Comparison of ENCODE assay signal across 11 cellular contexts in the genomic region with DNA sequence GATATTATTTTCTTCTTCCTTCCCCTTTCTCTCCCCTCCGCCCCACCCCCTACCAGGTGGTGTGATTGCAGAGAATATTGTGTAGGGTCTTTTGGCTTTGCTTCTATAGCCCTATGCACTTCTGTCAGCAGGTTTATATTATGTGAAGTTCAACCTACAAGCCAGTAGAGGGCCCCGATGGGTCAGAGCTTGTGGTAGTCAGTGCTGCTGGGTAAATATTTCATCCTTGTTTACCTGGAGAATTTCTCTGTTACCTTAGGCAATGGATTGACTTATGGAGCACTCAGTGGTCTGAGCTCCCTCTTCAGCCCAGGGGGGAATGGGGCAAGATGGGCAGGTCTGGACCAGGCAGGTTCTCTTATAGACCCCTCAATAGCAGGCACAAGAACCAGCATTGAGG.
DNase-seq lines count a peak whose midpoint lies in the region; ATAC-seq, FAIRE-seq and TF ChIP-seq lines count a peak whose summit lies in the region.
"Had no signal": no experiment of that assay in that cellular context is flagged by ENCODE, and none has a peak within 500 bp of the region (broad histone marks: within the 10 kb centered on the region; RNA-seq: fewer than 3 reads in every experiment).

No MANE protein-coding gene starts in this region.

- H3K9me3 Mint-ChIP-seq in H9 = peaks cover 0 to 7% of the 10 kb centered on the region in 2 experiments; a peak in 3 of 5 replicates
- H3K9me3 Mint-ChIP-seq: activated naive CD8-positive, alpha-beta T cell treated with anti-CD3 and anti-CD28 coated beads, Interleukin-2, amount 10 ng/mL, durations not matched to agents 7 days and 5 days had no signal

- H3K79me1 ChIP-seq in H9 (ENCODE audit: insufficient read depth, low read depth, low read length, poor library complexity, severe bottlenecking) (no peaks in the 10 kb centered on the region), H1 (ENCODE audit: low read depth, low read length) (no peaks in the 10 kb centered on the region)

- no peak overlapping the region for H3K9ac ChIP-seq in H9 (ENCODE audit: extremely low read depth, insufficient read length, low read length)
- H3K9ac ChIP-seq in H1 (replicated peaks in 1 of 4; ENCODE audit: extremely low read depth in 1 of 4, low read depth in 3 of 4, low read length in 3 of 4) = no peak overlapping the region

- H4K91ac ChIP-seq in H9 (ENCODE audit: insufficient read length, low read depth, low read length) (no peak overlapping the region), H1 (replicated peaks; ENCODE audit: insufficient read length, low read length) (no peak overlapping the region)

- H3K9me3 ChIP-seq in H9 (ENCODE audit: control insufficient read depth, low read depth, low read length) (no peaks in the 10 kb centered on the region), H1 (ENCODE audit: insufficient read depth in 2 of 2, low read depth in 1 of 2, low read length in 1 of 2) (0 out of 4 replicates have a peak, but pooled peaks cover 0 to 4% of the 10 kb centered on the region in 2 experiments)
- H3K9me3 ChIP-seq: MG63, thyroid gland had no signal

- H3K4me2 ChIP-seq in H9 (ENCODE audit: insufficient read depth, insufficient read length, low read length) (no peak overlapping the region), H1 (ENCODE audit: insufficient read depth in 1 of 2, low read depth in 2 of 2, low read length in 2 of 2) (no peak overlapping the region)

- peak; percentile 77 to 82 for TF ChIP-seq RAD21 in H1 (IDR thresholded peaks at IDR 0.05 in 1 of 2, conservative IDR thresholded peaks at IDR 0.05 in 1 of 2; ENCODE audit: low read depth in 2 of 2, low read length in 2 of 2)

- H2AK5ac ChIP-seq in H9 (ENCODE audit: insufficient read length, low read length) (no peak overlapping the region), H1 (ENCODE audit: low read depth, low read length) (no peak overlapping the region)

- TF ChIP-seq POLR2A in H1 (IDR thresholded peaks at IDR 0.05; ENCODE audit: control extremely low read depth in 1 of 2, low read depth in 2 of 2, low read length in 2 of 2) = no peak

- H2AFZ ChIP-seq in H9 (ENCODE audit: low read length) (no peak overlapping the region), H1 (ENCODE audit: low read length) (no peak overlapping the region)

- H4K5ac ChIP-seq in H9 (ENCODE audit: insufficient read length, low read depth, low read length) (no peak overlapping the region), H1 (ENCODE audit: insufficient read length, low read depth, low read length) (no peak overlapping the region)

- FAIRE-seq in H1 (lab: Jason Lieb, UNC) = peak; percentile 79

- no peaks in the 10 kb centered on the region; a peak in 2 of 7 replicates for H3K36me3 Mint-ChIP-seq in H9 (ENCODE audit: insufficient read depth in 1 of 3, low read depth in 3 of 3)
- H3K36me3 Mint-ChIP-seq: activated naive CD8-positive, alpha-beta T cell treated with anti-CD3 and anti-CD28 coated beads, Interleukin-2, amount 10 ng/mL, durations not matched to agents 7 days and 5 days had no signal

- no peaks in the 10 kb centered on the region for H3K4me1 ChIP-seq in H9 (ENCODE audit: insufficient read depth, low read length)
- no peaks in the 10 kb centered on the region for H3K4me1 ChIP-seq in H1 (replicated peaks in 1 of 4; ENCODE audit: control insufficient read depth in 3 of 4, insufficient read depth in 4 of 4, low read length in 3 of 4)
- H3K4me1 ChIP-seq: thyroid gland had no signal

- H4K20me1 ChIP-seq in H9 (ENCODE audit: control insufficient read depth, insufficient read depth, insufficient read length) (no peaks in the 10 kb centered on the region), H1 (replicated peaks in 1 of 2; ENCODE audit: control insufficient read depth in 1 of 2, insufficient read depth in 2 of 2, low read length in 2 of 2) (no peaks in the 10 kb centered on the region)

- peak; percentile 72 for TF ChIP-seq CTCF in H9 (conservative IDR thresholded peaks at IDR 0.05)
- TF ChIP-seq CTCF in H1 (IDR thresholded peaks at IDR 0.05; ENCODE audit: control extremely low read depth in 1 of 3, insufficient read depth in 1 of 3, low read depth in 1 of 3, low read length in 3 of 3) = peak in 2 of 3 experiments; percentile 55 to 58; a peak in 3 of 4 replicates

- H2BK120ac ChIP-seq in H9 (ENCODE audit: low read depth, low read length, poor library complexity, severe bottlenecking) (no peak overlapping the region), H1 (replicated peaks; ENCODE audit: low read depth, low read length) (no peak overlapping the region)

- TF ChIP-seq EP300 in H1 (IDR thresholded peaks at IDR 0.05; ENCODE audit: borderline replicate concordance in 1 of 2, low read depth in 2 of 2, low read length in 2 of 2) = no peak

- H3K23me2 ChIP-seq in H9 (ENCODE audit: insufficient read length, low read depth, low read length, poor library complexity, severe bottlenecking) = no peaks in the 10 kb centered on the region
- H3K23me2 ChIP-seq in H1 (ENCODE audit: low read depth, low read length) = no peaks in the 10 kb centered on the region

- H3K4ac ChIP-seq in H9 (ENCODE audit: low read depth, low read length) (no peak overlapping the region), H1 (replicated peaks; ENCODE audit: insufficient read length, low read depth, low read length) (no peak overlapping the region)

- H3K23ac ChIP-seq in H9 (ENCODE audit: insufficient read length, low read depth, low read length) (no peak overlapping the region), H1 (ENCODE audit: insufficient read length) (no peak overlapping the region)

- no peaks in the 10 kb centered on the region for H3K79me2 ChIP-seq in H9 (ENCODE audit: insufficient read depth, low read length)
- H3K79me2 ChIP-seq in H1 (ENCODE audit: control insufficient read depth in 1 of 2, insufficient read depth in 2 of 2, low read length in 2 of 2) = no peaks in the 10 kb centered on the region

- H3K4me1 Mint-ChIP-seq in H9 = no peaks in the 10 kb centered on the region
- H3K4me1 Mint-ChIP-seq: activated naive CD8-positive, alpha-beta T cell treated with anti-CD3 and anti-CD28 coated beads, Interleukin-2, amount 10 ng/mL, durations not matched to agents 7 days and 5 days had no signal

- no peaks in the 10 kb centered on the region for H3K27me3 Mint-ChIP-seq in H9 (ENCODE audit: low read depth)
- H3K27me3 Mint-ChIP-seq: activated naive CD8-positive, alpha-beta T cell treated with anti-CD3 and anti-CD28 coated beads, Interleukin-2, amount 10 ng/mL, durations not matched to agents 7 days and 5 days had no signal

- no peaks in the 10 kb centered on the region for H3K27me3 ChIP-seq in H9 (ENCODE audit: insufficient read depth, low read length)
- no peaks in the 10 kb centered on the region for H3K27me3 ChIP-seq in H1 (replicated peaks in 1 of 4; ENCODE audit: control insufficient read depth in 3 of 4, extremely low read depth in 1 of 4, insufficient read depth in 3 of 4, low read length in 3 of 4)
- H3K27me3 ChIP-seq: MG63, thyroid gland had no signal

- H3K56ac ChIP-seq in H9 (ENCODE audit: insufficient read length, low read depth, low read length) (no peak overlapping the region), H1 (replicated peaks; ENCODE audit: insufficient read length, low read depth, low read length) (no peak overlapping the region)

- DNase-seq in DMS53 treated with DMSO at 0.1 percent for 48 hours (lab: John Stamatoyannopoulos, UW; ENCODE audit: unreplicated experiment) = peak; percentile 13
- peak; percentile 43 for DNase-seq in H9
- peak; percentile 2 for DNase-seq in M059J (ENCODE audit: low read depth)
- no peak for DNase-seq in H1 (ENCODE audit: low read depth in 1 of 2, low spot score in 2 of 2)
- DNase-seq in T1000 (lab: John Stamatoyannopoulos, UW) = no peak
- no peak for DNase-seq in amniotic stem cell (lab: John Stamatoyannopoulos, UW)
- DNase-seq in T-helper 9 cell = no peak
- DNase-seq: activated naive CD8-positive, alpha-beta T cell treated with anti-CD3 and anti-CD28 coated beads, Interleukin-2, amount 10 ng/mL, durations not matched to agents 7 days and 5 days; MG63; thyroid gland had no signal

- no peak overlapping the region for H3K27ac Mint-ChIP-seq in H9
- H3K27ac Mint-ChIP-seq: activated naive CD8-positive, alpha-beta T cell treated with anti-CD3 and anti-CD28 coated beads, Interleukin-2, amount 10 ng/mL, durations not matched to agents 7 days and 5 days had no signal

- H3K4me3 Mint-ChIP-seq in H9 = no peak overlapping the region
- H3K4me3 Mint-ChIP-seq: activated naive CD8-positive, alpha-beta T cell treated with anti-CD3 and anti-CD28 coated beads, Interleukin-2, amount 10 ng/mL, durations not matched to agents 7 days and 5 days had no signal

- no peak overlapping the region for H3T11ph ChIP-seq in H9 (ENCODE audit: low read length)

- no peak for ATAC-seq in GM18517 (IDR thresholded peaks at IDR 0.05; ENCODE audit: unreplicated experiment)

- POLR2A ChIA-PET in H1 (lab: Charles Lee; ENCODE audit: partially characterized antibody) = no interaction called here

- H2BK20ac ChIP-seq in H9 (ENCODE audit: low read depth, low read length, poor library complexity, severe bottlenecking) (no peak overlapping the region), H1 (ENCODE audit: low read length) (no peak overlapping the region)

- H2BK12ac ChIP-seq in H9 (ENCODE audit: insufficient read length, low read depth, low read length) = no peak overlapping the region
- H2BK12ac ChIP-seq in H1 (ENCODE audit: low read depth, low read length) = no peak overlapping the region

- no peak overlapping the region for H3K4me3 ChIP-seq in H1 (ENCODE audit: extremely low read depth in 1 of 4, insufficient read depth in 2 of 4, low read depth in 3 of 4, low read length in 4 of 4)
- H3K4me3 ChIP-seq: MG63, thyroid gland had no signal

- H2BK5ac ChIP-seq in H9 (ENCODE audit: insufficient read length, low read length) (no peak overlapping the region), H1 (ENCODE audit: low read depth, low read length) (no peak overlapping the region)

- H4K8ac ChIP-seq in H9 (replicated peaks; ENCODE audit: insufficient read length, low read depth, low read length) (no peak overlapping the region), H1 (ENCODE audit: extremely low read depth, insufficient read depth, low read length) (no peak overlapping the region)

- H3K36me3 ChIP-seq in H1 (ENCODE audit: control insufficient read depth in 2 of 4, insufficient read depth in 4 of 4, low read length in 3 of 4) = no peaks in the 10 kb centered on the region
- H3K36me3 ChIP-seq: MG63, thyroid gland had no signal

- H3K14ac ChIP-seq in H9 (ENCODE audit: insufficient read depth, low read length) (no peak overlapping the region), H1 (ENCODE audit: insufficient read length) (no peak overlapping the region)

- CTCF ChIA-PET in H1 (lab: Charles Lee; ENCODE audit: partially characterized antibody) = interaction anchor here (0.8 to 1.7 kb wide), 11 partner anchors 8 to 606 kb away, joined by 3 to 5 read pairs (median 3); no protein-coding TSS in a partner anchor

- H3K27ac ChIP-seq in H9 (ENCODE audit: insufficient read length, low read depth, low read length) = no peak overlapping the region
- no peak overlapping the region for H3K27ac ChIP-seq in H1 (ENCODE audit: low read depth, low read length)
- H3K27ac ChIP-seq: thyroid gland had no signal

- H2BK15ac ChIP-seq in H9 (ENCODE audit: low read depth, low read length) = no peak overlapping the region
- no peak overlapping the region for H2BK15ac ChIP-seq in H1 (ENCODE audit: low read length)

- WGBS in H9 (ENCODE audit: extremely low coverage, insufficient read length, low lambda C conversion rate) = no CpG with 5 or more reads among the region's 2 CpGs
- WGBS in H1 (ENCODE audit: extremely low coverage in 1 of 2, insufficient coverage in 1 of 2, insufficient read length in 1 of 2, insufficient replicate concordance in 2 of 2, low coverage in 1 of 2, low lambda C conversion rate in 2 of 2, missing lambda C conversion rate in 1 of 2), 2 experiments = 44% methylated on average over 2 of the region's 2 CpGs; no CpG with 5 or more reads in 1 of the 2 experiments

- no peak overlapping the region for H3K18ac ChIP-seq in H9 (ENCODE audit: insufficient read length, low read depth, low read length)
- H3K18ac ChIP-seq in H1 (ENCODE audit: extremely low read depth, low read length) = no peak overlapping the region

Comparison
In these comparisons a context has a peak if more than half of its experiments do, and no peak if none do; other contexts are left out.
1. DNase-seq: peak in DMS53 treated with DMSO at 0.1 percent for 48 hours (single experiment), H9 (single experiment) and M059J (single experiment); none in H1 (0 of 2), T1000 (single experiment), amniotic stem cell (single experiment) and T-helper 9 cell (single experiment).